In the genomic region with DNA sequence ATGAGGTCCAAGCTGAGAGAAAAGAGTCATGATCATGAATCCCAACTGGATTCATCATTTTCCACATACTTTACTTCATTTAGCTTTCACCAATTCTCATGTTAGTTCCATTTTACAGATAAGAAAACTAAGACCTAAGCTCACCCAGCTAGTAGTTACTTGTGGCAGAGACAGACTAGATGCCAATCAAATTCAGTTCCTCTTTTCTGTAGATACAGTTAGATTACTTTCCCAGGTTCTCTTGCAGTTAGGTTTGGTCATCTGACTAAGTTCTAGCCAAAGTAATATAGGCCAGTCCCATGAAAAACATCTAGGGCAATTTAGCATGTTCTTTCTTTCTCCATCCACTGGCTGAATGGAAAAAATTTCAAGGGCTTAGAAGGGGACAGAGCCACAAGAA, we compare ENCODE assay signal across 1 cellular context.
TF ChIP-seq lines count a peak whose summit lies in the region.

No MANE protein-coding gene starts in this region.

TF ChIP-seq in K562, 482 proteins besides CTCF, POLR2A, EP300 and RAD21 (continued from another document):
- TF ChIP-seq, protein P1, sequence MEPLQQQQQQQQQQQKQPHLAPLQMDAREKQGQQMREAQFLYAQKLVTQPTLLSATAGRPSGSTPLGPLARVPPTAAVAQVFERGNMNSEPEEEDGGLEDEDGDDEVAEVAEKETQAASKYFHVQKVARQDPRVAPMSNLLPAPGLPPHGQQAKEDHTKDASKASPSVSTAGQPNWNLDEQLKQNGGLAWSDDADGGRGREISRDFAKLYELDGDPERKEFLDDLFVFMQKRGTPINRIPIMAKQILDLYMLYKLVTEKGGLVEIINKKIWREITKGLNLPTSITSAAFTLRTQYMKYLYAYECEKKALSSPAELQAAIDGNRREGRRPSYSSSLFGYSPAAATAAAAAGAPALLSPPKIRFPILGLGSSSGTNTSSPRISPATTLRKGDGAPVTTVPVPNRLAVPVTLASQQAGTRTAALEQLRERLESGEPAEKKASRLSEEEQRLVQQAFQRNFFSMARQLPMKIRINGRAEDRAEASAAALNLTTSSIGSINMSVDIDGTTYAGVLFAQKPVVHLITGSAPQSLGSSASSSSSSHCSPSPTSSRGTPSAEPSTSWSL (CRISPR knock-in tag; IDR thresholded peaks at IDR 0.05; ENCODE audit: borderline replicate concordance) = no peak
TF ChIP-seq in K562: peak in this region for 3.
